Comparison of ENCODE assay signal across 9 cellular contexts in genomic region chr13:99028890-99029289, GRCh38. TPM values are rescaled to one million over a fixed set of nuclear protein-coding genes. Genes with fewer than 3 reads are reported as not detected.
A peak's percentile ranks its signal among the peaks of the same experiment; 100 is the strongest.
DNase-seq lines count a peak whose midpoint lies in the region; ATAC-seq, FAIRE-seq and TF ChIP-seq lines count a peak whose summit lies in the region.
"Had no signal": no experiment of that assay in that cellular context is flagged by ENCODE, and none has a peak within 500 bp of the region (broad histone marks: within the 10 kb centered on the region; RNA-seq: fewer than 3 reads in every experiment).

No MANE protein-coding gene starts in this region.

- H2AFZ ChIP-seq in hepatocyte, result no peak overlapping the region

- no peaks in the 10 kb centered on the region for H3K9me2 ChIP-seq in hepatocyte (replicated peaks; ENCODE audit: insufficient read depth)

- no peaks in the 10 kb centered on the region for H3K79me2 ChIP-seq in hepatocyte

- no peaks in the 10 kb centered on the region for H3K27me3 ChIP-seq in hepatocyte

- H3K9me3 ChIP-seq in hepatocyte (ENCODE audit: low read depth), result no peaks in the 10 kb centered on the region

- ATAC-seq in GM19452 (IDR thresholded peaks at IDR 0.05; ENCODE audit: unreplicated experiment), result peak; percentile 64
- no peak for ATAC-seq in GM18502 (IDR thresholded peaks at IDR 0.05; ENCODE audit: poor library complexity, unreplicated experiment)

- FAIRE-seq in frontal cortex (lab: Jason Lieb, UNC), result no peak

- peak; percentile 64 for TF ChIP-seq CTCF in 22Rv1 (IDR thresholded peaks at IDR 0.05)
- TF ChIP-seq CTCF in WI38 (IDR thresholded peaks at IDR 0.05; ENCODE audit: low read depth, low read length), result peak; percentile 22; the same call in 1 of the 2 replicates
- peak; percentile 5 for TF ChIP-seq CTCF in hepatocyte (IDR thresholded peaks at IDR 0.05; ENCODE audit: poor library complexity)

- no peaks in the 10 kb centered on the region for H3K4me1 ChIP-seq in hepatocyte (ENCODE audit: insufficient read depth)

- DNase-seq in hepatocyte (ENCODE audit: low spot score), result no peak
- no peak for DNase-seq in frontal cortex (ENCODE audit: low spot score in 2 of 2)
- DNase-seq in NCI-H146 (lab: John Stamatoyannopoulos, UW), result no peak
- no peak for DNase-seq in mucosa of gallbladder (ENCODE audit: low spot score)
- DNase-seq: NCI-H510A had no signal

- no peak overlapping the region for H3K27ac ChIP-seq in 22Rv1
- H3K27ac ChIP-seq in hepatocyte, result no peak overlapping the region

- no peak overlapping the region for H3K4me2 ChIP-seq in hepatocyte

- no peaks in the 10 kb centered on the region for H4K20me1 ChIP-seq in hepatocyte (ENCODE audit: insufficient read depth, poor library complexity, severe bottlenecking)

- H3K36me3 ChIP-seq in hepatocyte (replicated peaks; ENCODE audit: insufficient read depth, low read depth), result no peaks in the 10 kb centered on the region

- H3K4me3 ChIP-seq in WI38 (ENCODE audit: low read depth, low read length) (no peak overlapping the region), hepatocyte (no peak overlapping the region)

RNA-seq across cellular contexts. Expression of gene DOCK9, which starts 51.0 kb away (rescaled TPM):
- total RNA-seq in hepatocyte (25.1 and 38.9 TPM in 2 replicates), frontal cortex (162 TPM), mucosa of gallbladder (72.2 TPM)
- polyA plus RNA-seq in hepatocyte, result 16.4 and 23.6 TPM in 2 replicates

Comparison
In these comparisons a context has a peak if more than half of its experiments do, and no peak if none do; other contexts are left out.
1. CTCF ChIP-seq: peak in every context shown above with its lines; median percentile 64 in 22Rv1; 22 in WI38; 5 in hepatocyte.